ENCODE assay signal across 19 cellular contexts in the genomic region with DNA sequence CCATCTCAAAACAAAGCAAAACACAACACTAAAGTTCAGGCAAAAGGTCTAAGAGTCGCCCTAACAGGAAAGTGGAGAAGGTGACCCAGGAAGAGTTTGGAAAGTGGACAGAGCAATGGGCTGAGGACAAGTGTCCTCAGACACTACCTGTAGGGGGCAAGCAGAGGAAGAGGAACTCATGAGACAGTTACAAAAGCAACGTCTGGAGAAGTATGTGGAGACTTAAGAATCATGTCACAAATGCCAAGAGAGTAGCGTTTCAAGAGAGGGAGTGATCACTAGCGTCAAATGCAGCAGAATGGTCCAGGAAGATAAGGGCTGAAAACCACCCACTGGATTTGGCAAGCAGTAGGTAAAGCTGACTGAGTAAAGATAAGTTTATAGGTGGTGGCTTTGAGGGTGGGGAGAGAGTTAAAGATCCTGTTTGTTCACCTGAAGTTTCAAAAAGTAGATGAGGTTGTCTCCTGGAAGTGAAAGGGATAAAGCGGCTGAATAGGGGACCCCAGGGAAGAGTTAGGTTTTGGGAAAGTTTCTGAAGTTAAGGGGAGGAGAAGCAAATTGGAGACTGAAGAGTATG. TPM values are rescaled to one million over a fixed set of nuclear protein-coding genes. Genes with fewer than 3 reads are reported as not detected.
DNase-seq lines count a peak whose midpoint lies in the region; ATAC-seq, FAIRE-seq and TF ChIP-seq lines count a peak whose summit lies in the region.
"Had no signal": no experiment of that assay in that cellular context is flagged by ENCODE, and none has a peak within 500 bp of the region (broad histone marks: within the 10 kb centered on the region; RNA-seq: fewer than 3 reads in every experiment).

No MANE protein-coding gene starts in this region.

- under 1% methylated on average over 5 of the region's 5 CpGs for WGBS in K562 (ENCODE audit: insufficient coverage, low coverage, missing lambda C conversion rate)
- 53 to 78% (median 62%) methylated on average over 5 of the region's 5 CpGs for WGBS in spleen, 5 donors
- WGBS in body of pancreas, 2 donors, result 53 to 57% methylated on average over 5 of the region's 5 CpGs

- no peak overlapping the region for H3K4me3 ChIP-seq in HEK293 (ENCODE audit: low read depth, low read length)
- H3K4me3 ChIP-seq in K562, result peak overlapping the region; percentile 68
- H3K4me3 ChIP-seq in spleen, result peak overlapping the region in 1 of 8 donors; percentile 4
- no peak overlapping the region for H3K4me3 ChIP-seq in coronary artery
- no peak overlapping the region for H3K4me3 ChIP-seq in body of pancreas
- H3K4me3 ChIP-seq: MG63 had no signal

- in situ Hi-C loops in K562 (cut with MboI), result no loop called here

- TF ChIP-seq EP300 in K562 (IDR thresholded peaks at IDR 0.05; ENCODE audit: low read length), result peak; percentile 97

- H3K27me3 ChIP-seq in K562 (ENCODE audit: control insufficient read depth in 2 of 2, insufficient read depth in 2 of 2, low read length in 2 of 2) (no peaks in the 10 kb centered on the region), spleen (replicated peaks in 1 of 7) (no peaks in the 10 kb centered on the region), body of pancreas (no peaks in the 10 kb centered on the region)
- H3K27me3 ChIP-seq: MG63 had no signal

- H4K20me1 ChIP-seq in K562 (replicated peaks; ENCODE audit: control insufficient read depth, insufficient read depth, low read length), result peaks cover 8% of the 10 kb centered on the region; the same call in 1 of the 2 replicates

- BruUV-seq in K562 (replicated peaks; lab: Mats Ljungman, UMichigan), result no TSS peak

- TF ChIP-seq CTCF in HEK293 (tag by site-specific recombination; IDR thresholded peaks at IDR 0.05), result no peak
- peak; percentile 51 to 69 (median 54); a peak in 5 of 6 replicates for TF ChIP-seq CTCF in K562 (IDR thresholded peaks at IDR 0.05 in 2 of 3, conservative IDR thresholded peaks at IDR 0.05 in 1 of 3; ENCODE audit: insufficient read depth in 2 of 3, low read depth in 1 of 3, low read length in 3 of 3)
- no peak for TF ChIP-seq CTCF in spleen (IDR thresholded peaks at IDR 0.05 in 8 of 11, conservative IDR thresholded peaks at IDR 0.05 in 3 of 11)
- TF ChIP-seq CTCF in coronary artery (IDR thresholded peaks at IDR 0.05), result no peak
- TF ChIP-seq CTCF in body of pancreas (IDR thresholded peaks at IDR 0.05), result no peak

- H3K4me1 ChIP-seq in HEK293 (ENCODE audit: control insufficient read depth, insufficient read depth, low read length) (peaks cover 6% of the 10 kb centered on the region; the same call in 1 of the 2 replicates), K562 (replicated peaks in 1 of 2; ENCODE audit: control insufficient read depth in 2 of 2, insufficient read depth in 2 of 2, low read length in 2 of 2) (peaks cover 52 to 57% of the 10 kb centered on the region in 2 experiments), spleen (peaks cover 29 to 80% (median 50%) of the 10 kb centered on the region in 6 donors), body of pancreas (peaks cover 29% of the 10 kb centered on the region)

- no peak overlapping the region for H2AFZ ChIP-seq in K562 (ENCODE audit: low read depth, low read length)

- peak in 1 of 2 experiments; percentile 59; a peak in 2 of 4 replicates for TF ChIP-seq RAD21 in K562 (CRISPR knock-in tag; conservative IDR thresholded peaks at IDR 0.05 in 1 of 2, IDR thresholded peaks at IDR 0.05 in 1 of 2)

- peaks cover 16 to 73% of the 10 kb centered on the region in 2 experiments for H3K36me3 ChIP-seq in HEK293 (ENCODE audit: control insufficient read depth in 2 of 2, insufficient read depth in 1 of 2, low read length in 2 of 2)
- H3K36me3 ChIP-seq in K562 (ENCODE audit: control insufficient read depth, insufficient read depth, low read length), result peaks cover 63% of the 10 kb centered on the region
- H3K36me3 ChIP-seq in spleen, result peaks cover 0 to 70% (median 48%) of the 10 kb centered on the region in 6 donors
- peaks cover 0 to 15% of the 10 kb centered on the region in 2 donors for H3K36me3 ChIP-seq in body of pancreas (replicated peaks in 1 of 2; ENCODE audit: insufficient read depth in 1 of 2, low read depth in 2 of 2)

- FAIRE-seq in K562 (lab: Jason Lieb, UNC), result peak; percentile 97
- FAIRE-seq: H1, RCC 7860 had no signal

- TF ChIP-seq POLR2A in K562 (conservative IDR thresholded peaks at IDR 0.05) (peak; percentile 46), spleen (IDR thresholded peaks at IDR 0.05) (no peak), body of pancreas (IDR thresholded peaks at IDR 0.05) (no peak)

- H3K4me2 ChIP-seq in K562 (ENCODE audit: insufficient read depth, low read length), result peak overlapping the region; percentile 93

- intact Hi-C loops in K562 (cut with micrococcal nuclease) (loop anchor here (1.0 to 5.0 kb wide), 3 partner anchors 23 to 426 kb away; partner anchors contain the start of genes MARCKSL1, S100PBP and YARS1), spleen (cut with DNase I; ENCODE audit: low total_unique reads) (no loop called here), body of pancreas (cut with DNase I) (no loop called here)

- DNase-seq in OCI-M1 (lab: John Stamatoyannopoulos, UW) (peak; percentile 95), K562 (ENCODE audit: extremely low read depth in 1 of 4, low spot score in 3 of 4) (peak; percentile 66 to 97 (median 79)), spleen (no peak), coronary artery (ENCODE audit: low spot score) (no peak), body of pancreas (no peak)
- DNase-seq: COR-L47, DMS 273 treated with DMSO at 0.1 percent for 48 hours, DND-41, MG63, NCI-H1105, NCI-H1694, NCI-H2081 treated with DMSO at 0.1 percent for 48 hours, NCI-H446 treated with DMSO at 0.1 percent for 48 hours had no signal

- CTCF ChIA-PET in HEK293 (lab: Yijun Ruan, JAX), result no interaction called here
- CTCF ChIA-PET in K562 (lab: Yijun Ruan, JAX; ENCODE audit: low intra/inter-chr PET ratio), result no interaction called here

- POLR2A ChIA-PET in HEK293 (lab: Yijun Ruan, JAX), result no interaction called here
- POLR2A ChIA-PET in K562 (lab: Yijun Ruan, JAX), result interaction anchor here (0.5 to 7.7 kb wide), 14 partner anchors 8 to 547 kb away, joined by 3 to 62 read pairs (median 4); partner anchors contain the start of gene MARCKSL1

- ATAC-seq in K562 (peak; percentile 57), GM19397 (IDR thresholded peaks at IDR 0.05; ENCODE audit: unreplicated experiment) (no peak), body of pancreas (no peak)
- ATAC-seq: Right ventricle myocardium inferior had no signal

- H3K9me3 ChIP-seq in HEK293 (ENCODE audit: control insufficient read depth, insufficient read depth, low read depth, low read length) (no peaks in the 10 kb centered on the region), K562 (replicated peaks; ENCODE audit: control insufficient read depth, insufficient read depth, low read depth, low read length) (no peaks in the 10 kb centered on the region; the same call in 1 of the 2 replicates), spleen (no peaks in the 10 kb centered on the region), body of pancreas (no peaks in the 10 kb centered on the region)
- H3K9me3 ChIP-seq: MG63 had no signal

- H3K79me2 ChIP-seq in K562 (ENCODE audit: control insufficient read depth, insufficient read depth, low read length), result peaks cover 84% of the 10 kb centered on the region

- H3K27ac ChIP-seq in HEK293 (ENCODE audit: extremely low read depth, low read depth, low read length), result no peak overlapping the region
- H3K27ac ChIP-seq in K562 (ENCODE audit: extremely low read depth, low read depth, low read length), result peak overlapping the region; percentile 95
- H3K27ac ChIP-seq in spleen, result peak overlapping the region in 7 of 8 donors; percentile 15 to 97 (median 51)
- H3K27ac ChIP-seq in coronary artery, result no peak overlapping the region
- H3K27ac ChIP-seq in body of pancreas, result no peak overlapping the region
- H3K27ac ChIP-seq: C4-2B had no signal

- H3K9me1 ChIP-seq in K562 (ENCODE audit: control insufficient read depth, insufficient read depth, low read length), result peaks cover 11% of the 10 kb centered on the region

- peak overlapping the region in 1 of 2 experiments; percentile 94; a peak in 3 of 4 replicates for H3K9ac ChIP-seq in K562 (ENCODE audit: insufficient read depth in 1 of 2, low read depth in 2 of 2, low read length in 2 of 2)

RNA-seq across cellular contexts. Expression of gene BSDC1, which starts 3.2 kb away (rescaled TPM):
- total RNA-seq in K562 (2011; cell fraction: chromatin; rRNA removed; ENCODE audit: low replicate concordance), result 333 and 446 TPM in 2 replicates
- 231 TPM in 2 replicates for total RNA-seq in K562 (2011; cell fraction: nucleolus; rRNA removed)
- 315 and 386 TPM in 2 replicates for total RNA-seq in K562 (2011; cell fraction: nucleoplasm; rRNA removed)
- 73.1 and 81.0 TPM in 2 replicates for total RNA-seq in K562 (2014; rRNA removed)
- total RNA-seq in K562 (2014; rRNA removed; fragmentation: Illumina TruSeq; extraction: Trizol), result 60.4 and 68.5 TPM in 2 replicates
- total RNA-seq in K562 (2015; rRNA removed; fragmentation: Illumina TruSeq; extraction: Trizol), result 44.0 and 45.1 TPM in 2 replicates
- 73.6 and 84.8 TPM in 2 replicates for total RNA-seq in K562 (2021)
- 91.6 and 125 TPM in 2 replicates for polyA plus RNA-seq in K562 (2011; rRNA removed)
- 59.5 and 90.3 TPM in 2 replicates for polyA plus RNA-seq in K562 (2011; cell fraction: cytosol; rRNA removed)
- polyA plus RNA-seq in K562 (2011; cell fraction: nucleus; rRNA removed), result 211 and 227 TPM in 2 replicates
- 57.3 and 88.0 TPM in 2 replicates for polyA plus RNA-seq in K562 (2012)
- polyA plus RNA-seq in K562 (2014; fragmentation: Illumina TruSeq; extraction: Trizol), result 92.9 and 96.8 TPM in 2 replicates
- 10 to 100 TPM; 10.2 to 14.7 TPM for polyA plus RNA-seq in K562 (2014; fragmentation: Nextera tagmentation; extraction: Ambion mirVana)
- polyA plus RNA-seq in K562 (2014; rRNA removed), result 94.7 and 100 TPM in 2 replicates
- 52.5 and 61.4 TPM in 2 replicates for polyA minus RNA-seq in K562 (2011; rRNA and poly(A)+ RNA removed)
- 25.3 and 34.6 TPM in 2 replicates for polyA minus RNA-seq in K562 (2011; cell fraction: cytosol; rRNA and poly(A)+ RNA removed)
- polyA minus RNA-seq in K562 (2011; cell fraction: nucleus; rRNA and poly(A)+ RNA removed), result 62.3 and 95.3 TPM in 2 replicates
- 10 to 100 TPM; 65.3 to 95.8 (median 77.0) TPM for total RNA-seq in spleen
- 10 to 100 TPM; 18.4 to 39.5 (median 20.1) TPM for polyA plus RNA-seq in spleen
- total RNA-seq in body of pancreas, result 10 to 100 TPM; 53.2 to 83.7 TPM

RNA-seq across cellular contexts. Expression of gene TSSK3, which starts 28.7 kb away (rescaled TPM):
- 22.5 and 34.3 TPM in 2 replicates for total RNA-seq in K562 (2011; cell fraction: chromatin; rRNA removed; ENCODE audit: low replicate concordance)
- total RNA-seq in K562 (2011; cell fraction: nucleolus; rRNA removed), result 17.5 and 20.7 TPM in 2 replicates
- total RNA-seq in K562 (2011; cell fraction: nucleoplasm; rRNA removed), result 28.9 and 47.3 TPM in 2 replicates
- total RNA-seq in K562 (2014; rRNA removed) (0.27 and 1.8 TPM in 2 replicates), K562 (2014; rRNA removed; fragmentation: Illumina TruSeq; extraction: Trizol) (1.9 and 2.5 TPM in 2 replicates), K562 (2015; rRNA removed; fragmentation: Illumina TruSeq; extraction: Trizol) (2.8 and 4.3 TPM in 2 replicates), K562 (2021) (2.3 and 3.3 TPM in 2 replicates), spleen (1 to 10 TPM in 6 of 7 donors, under 1 TPM in 1; 0.60 to 6.6 (median 3.9) TPM), body of pancreas (10 to 100 TPM in 1 of 2 donors, 1 to 10 TPM in 1; 1.8 to 12.2 TPM)
- polyA plus RNA-seq in K562 (2011; rRNA removed) (2.8 and 3.6 TPM in 2 replicates), K562 (2014; fragmentation: Illumina TruSeq; extraction: Trizol) (1.6 and 3.2 TPM in 2 replicates), K562 (2014; fragmentation: Nextera tagmentation; extraction: Ambion mirVana) (under 1 TPM; 0.66 to 0.82 TPM), K562 (2014; rRNA removed) (1.9 and 2.2 TPM in 2 replicates), spleen (1 to 10 TPM in 1 of 3 donors, under 1 TPM in 2; 0.15 to 2.9 (median 0.27) TPM)
- polyA plus RNA-seq in K562 (2011; cell fraction: cytosol; rRNA removed), result 1.4 and 4.1 TPM in 2 replicates
- polyA plus RNA-seq in K562 (2011; cell fraction: nucleus; rRNA removed), result 8.9 and 10.3 TPM in 2 replicates
- 1.8 and 11.1 TPM in 2 replicates for polyA plus RNA-seq in K562 (2012)
- polyA minus RNA-seq in K562 (2011; rRNA and poly(A)+ RNA removed), result 1.8 and 1.9 TPM in 2 replicates
- not detected in 2 replicates for polyA minus RNA-seq in K562 (2011; cell fraction: cytosol; rRNA and poly(A)+ RNA removed)
- polyA minus RNA-seq in K562 (2011; cell fraction: nucleus; rRNA and poly(A)+ RNA removed), result 3.2 and 4.4 TPM in 2 replicates

RNA-seq across cellular contexts. Expression of gene FAM229A, which starts 28.7 kb away (rescaled TPM):
- total RNA-seq in K562 (2011; cell fraction: chromatin; rRNA removed; ENCODE audit: low replicate concordance), result 86.3 and 131 TPM in 2 replicates
- 70.1 and 80.5 TPM in 2 replicates for total RNA-seq in K562 (2011; cell fraction: nucleolus; rRNA removed)
- total RNA-seq in K562 (2011; cell fraction: nucleoplasm; rRNA removed), result 83.9 and 97.2 TPM in 2 replicates
- total RNA-seq in K562 (2014; rRNA removed) (6.7 and 7.4 TPM in 2 replicates), K562 (2014; rRNA removed; fragmentation: Illumina TruSeq; extraction: Trizol) (3.6 and 4.0 TPM in 2 replicates), K562 (2015; rRNA removed; fragmentation: Illumina TruSeq; extraction: Trizol) (2.9 and 3.4 TPM in 2 replicates), K562 (2021) (11.6 and 12.7 TPM in 2 replicates), spleen (10 to 100 TPM; 10.5 to 23.5 (median 13.8) TPM), body of pancreas (10 to 100 TPM in 1 of 2 donors, 1 to 10 TPM in 1; 3.6 to 15.6 TPM)
- polyA plus RNA-seq in K562 (2011; rRNA removed) (10.9 and 18.6 TPM in 2 replicates), K562 (2014; fragmentation: Illumina TruSeq; extraction: Trizol) (9.5 and 9.7 TPM in 2 replicates), K562 (2014; fragmentation: Nextera tagmentation; extraction: Ambion mirVana) (under 1 TPM; 0.04 TPM), K562 (2014; rRNA removed) (17.9 and 21.6 TPM in 2 replicates), spleen (10 to 100 TPM; 10.8 to 27.6 (median 26.5) TPM)
- 7.0 and 9.1 TPM in 2 replicates for polyA plus RNA-seq in K562 (2011; cell fraction: cytosol; rRNA removed)
- polyA plus RNA-seq in K562 (2011; cell fraction: nucleus; rRNA removed), result 76.1 and 118 TPM in 2 replicates
- polyA plus RNA-seq in K562 (2012), result 9.5 and 33.7 TPM in 2 replicates
- polyA minus RNA-seq in K562 (2011; rRNA and poly(A)+ RNA removed), result 4.5 and 5.5 TPM in 2 replicates
- 1.1 and 1.6 TPM in 2 replicates for polyA minus RNA-seq in K562 (2011; cell fraction: cytosol; rRNA and poly(A)+ RNA removed)
- 13.0 and 14.4 TPM in 2 replicates for polyA minus RNA-seq in K562 (2011; cell fraction: nucleus; rRNA and poly(A)+ RNA removed)

RNA-seq across cellular contexts. Expression of gene MARCKSL1, which starts 55.0 kb away (rescaled TPM):
- total RNA-seq in K562 (2011; cell fraction: chromatin; rRNA removed; ENCODE audit: low replicate concordance), result 19.8 and 52.7 TPM in 2 replicates
- 56.5 and 63.0 TPM in 2 replicates for total RNA-seq in K562 (2011; cell fraction: nucleolus; rRNA removed)
- total RNA-seq in K562 (2011; cell fraction: nucleoplasm; rRNA removed), result 61.2 and 72.0 TPM in 2 replicates
- total RNA-seq in K562 (2014; rRNA removed) (155 and 188 TPM in 2 replicates), K562 (2014; rRNA removed; fragmentation: Illumina TruSeq; extraction: Trizol) (85.0 and 89.5 TPM in 2 replicates), K562 (2015; rRNA removed; fragmentation: Illumina TruSeq; extraction: Trizol) (99.5 and 102 TPM in 2 replicates), K562 (2021) (236 and 247 TPM in 2 replicates), spleen (10 to 100 TPM; 25.7 to 73.8 (median 60.0) TPM), body of pancreas (10 to 100 TPM; 12.9 to 34.5 TPM)
- polyA plus RNA-seq in K562 (2011; rRNA removed) (202 and 216 TPM in 2 replicates), K562 (2014; fragmentation: Illumina TruSeq; extraction: Trizol) (325 and 361 TPM in 2 replicates), K562 (2014; fragmentation: Nextera tagmentation; extraction: Ambion mirVana) (10 to 100 TPM; 14.7 to 14.8 TPM), K562 (2014; rRNA removed) (256 and 262 TPM in 2 replicates), spleen (100 to 1,000 TPM in 1 of 3 donors, 10 to 100 TPM in 2; 73.5 to 120 (median 88.8) TPM)
- 300 and 303 TPM in 2 replicates for polyA plus RNA-seq in K562 (2011; cell fraction: cytosol; rRNA removed)
- polyA plus RNA-seq in K562 (2011; cell fraction: nucleus; rRNA removed), result 63.0 and 65.4 TPM in 2 replicates
- polyA plus RNA-seq in K562 (2012), result 99.2 and 141 TPM in 2 replicates
- 110 and 133 TPM in 2 replicates for polyA minus RNA-seq in K562 (2011; rRNA and poly(A)+ RNA removed)
- polyA minus RNA-seq in K562 (2011; cell fraction: cytosol; rRNA and poly(A)+ RNA removed), result 77.4 and 89.7 TPM in 2 replicates
- 30.2 and 47.4 TPM in 2 replicates for polyA minus RNA-seq in K562 (2011; cell fraction: nucleus; rRNA and poly(A)+ RNA removed)

Comparison
In these comparisons a context has a peak if more than half of its experiments do, and no peak if none do; other contexts are left out.
1. H3K27ac ChIP-seq: peak in K562 (single experiment) and spleen (7 of 8); none in HEK293 (single experiment), coronary artery (0 of 2) and body of pancreas (0 of 4).
2. CTCF ChIP-seq: peak in K562 (3 of 3); none in HEK293 (single experiment), spleen (0 of 11), coronary artery (single experiment) and body of pancreas (0 of 7).
3. DNase-seq: peak in OCI-M1 (single experiment) and K562 (4 of 4); none in spleen (single experiment), coronary artery (single experiment) and body of pancreas (0 of 4).
4. Of the 44 proteins assayed by ChIP-seq in both K562 and HEK293: peak only in K562: CTCF, KLF16, PRDM10, TRIM28, ZEB2, ZNF175 and 2 more; only in HEK293: none; in both: none; in neither: 33; mixed calls (peak in some experiments, not most) for 3.